8 cellular contexts compared by ENCODE assay signal in genomic region chr5:176542596-176543427, GRCh38. TPM values are rescaled to one million over a fixed set of nuclear protein-coding genes. Genes with fewer than 3 reads are reported as not detected.
A peak's percentile ranks its signal among the peaks of the same experiment; 100 is the strongest.
DNase-seq lines count a peak whose midpoint lies in the region; ATAC-seq and TF ChIP-seq lines count a peak whose summit lies in the region.

No MANE protein-coding gene starts in this region.

- H3K9me3 Mint-ChIP-seq in brain, result no peaks in the 10 kb centered on the region

- peak overlapping the region; percentile 73 for H3K4me3 ChIP-seq in GM06990 (replicated peaks; ENCODE audit: low read depth, low read length)
- peak overlapping the region; percentile 69 to 89 (median 77) for H3K4me3 ChIP-seq in subcutaneous abdominal adipose tissue (ENCODE audit: low read depth in 1 of 5, low read length in 5 of 5)

- H3K9me3 ChIP-seq in subcutaneous abdominal adipose tissue (ENCODE audit: control insufficient read depth in 5 of 5, low read length in 5 of 5), result no peaks in the 10 kb centered on the region

- DNase-seq in GM06990 (ENCODE audit: extremely low read depth, insufficient read length) (peak; percentile 74), NOMO-1 (lab: John Stamatoyannopoulos, UW; ENCODE audit: unreplicated experiment in 2 of 2) (peak; percentile 47 to 50), kidney tubule cell (ENCODE audit: low spot score) (peak; percentile 38), hepatic stellate cell (ENCODE audit: low spot score) (no peak)

- H3K9ac ChIP-seq in subcutaneous abdominal adipose tissue (ENCODE audit: low read length in 5 of 5), result peak overlapping the region in 4 of 5 donors; percentile 58 to 67 (median 64)

- H3K27ac ChIP-seq in 22Rv1 (peak overlapping the region; percentile 89), subcutaneous abdominal adipose tissue (ENCODE audit: low read depth, low read length) (no peak overlapping the region)

- peaks cover 14% of the 10 kb centered on the region for H3K27me3 Mint-ChIP-seq in brain

- H3K4me1 ChIP-seq in subcutaneous abdominal adipose tissue (ENCODE audit: control insufficient read depth in 5 of 5, insufficient read depth in 5 of 5, low read length in 5 of 5), result peaks cover 2 to 38% (median 33%) of the 10 kb centered on the region in 5 donors

- peak; percentile 48 for ATAC-seq in HG02610 (IDR thresholded peaks at IDR 0.05; ENCODE audit: unreplicated experiment)

- peak; percentile 72 for TF ChIP-seq CTCF in 22Rv1 (IDR thresholded peaks at IDR 0.05)
- no peak for TF ChIP-seq CTCF in GM06990 (IDR thresholded peaks at IDR 0.05; ENCODE audit: insufficient read depth, low read length, poor library complexity, severe bottlenecking)
- TF ChIP-seq CTCF in brain (conservative IDR thresholded peaks at IDR 0.05), result peak in 1 of 2 experiments; percentile 18

- no peaks in the 10 kb centered on the region for H3K36me3 ChIP-seq in GM06990 (ENCODE audit: control insufficient read depth, insufficient read depth, low read length)
- H3K36me3 ChIP-seq in subcutaneous abdominal adipose tissue (ENCODE audit: control insufficient read depth in 5 of 5, insufficient read depth in 5 of 5, low read length in 5 of 5), result no peaks in the 10 kb centered on the region

- peak overlapping the region; percentile 83 to 96 (median 87) for H3K4me3 Mint-ChIP-seq in brain

- H3K27ac Mint-ChIP-seq in brain, result peak overlapping the region in 4 of 5 experiments; percentile 41 to 87 (median 76)

- H3K27me3 ChIP-seq in GM06990 (replicated peaks; ENCODE audit: control insufficient read depth, insufficient read depth, low read length) (no peaks in the 10 kb centered on the region), subcutaneous abdominal adipose tissue (ENCODE audit: control insufficient read depth in 5 of 5, insufficient read depth in 4 of 5, low read length in 5 of 5) (peaks cover 0 to 4% (median 0%) of the 10 kb centered on the region in 5 donors)

- no peaks in the 10 kb centered on the region for H3K36me3 Mint-ChIP-seq in brain

- peaks cover 58% of the 10 kb centered on the region for H3K4me1 Mint-ChIP-seq in brain

RNA-seq across cellular contexts. Expression of gene RNF44, which starts 5.6 kb away (rescaled TPM):
- 37.3 TPM for polyA plus RNA-seq in brain (ENCODE audit: insufficient read depth, low read depth, low replicate concordance)

RNA-seq across cellular contexts. Expression of gene CDHR2, which starts 6.3 kb away (rescaled TPM):
- 0.29 TPM for polyA plus RNA-seq in brain (ENCODE audit: insufficient read depth, low read depth, low replicate concordance)
